ENCODE assay signal across 8 cellular contexts in the genomic region with DNA sequence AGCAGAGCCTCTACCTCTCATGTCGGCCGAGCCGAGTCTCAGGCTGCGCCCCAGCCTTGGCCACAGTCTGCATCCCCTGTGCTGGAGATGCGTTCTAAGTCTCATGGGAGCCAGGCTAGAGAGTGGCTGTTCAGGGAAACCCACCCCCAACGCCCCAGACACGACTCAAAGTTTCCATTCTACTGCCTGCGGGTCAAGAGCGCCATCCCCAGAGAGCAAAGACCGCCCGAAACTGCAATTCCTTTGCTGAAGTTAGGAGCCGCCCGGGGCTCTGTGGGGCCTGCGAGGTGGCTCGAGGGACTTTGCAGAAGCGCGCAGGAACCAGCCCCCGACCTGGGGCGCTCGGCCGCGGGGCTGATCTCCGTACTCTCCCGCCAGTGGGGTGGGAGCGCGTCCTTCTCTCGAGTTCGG. TPM values are rescaled to one million over a fixed set of nuclear protein-coding genes. Genes with fewer than 3 reads are reported as not detected.
A peak's percentile ranks its signal among the peaks of the same experiment; 100 is the strongest.
DNase-seq lines count a peak whose midpoint lies in the region; ATAC-seq, FAIRE-seq and TF ChIP-seq lines count a peak whose summit lies in the region.

No MANE protein-coding gene starts in this region.

- no peaks in the 10 kb centered on the region for H3F3A ChIP-seq in neural cell (ENCODE audit: insufficient read depth, low read length, poor library complexity, severe bottlenecking)

- TF ChIP-seq POLR2A in GM12891 (IDR thresholded peaks at IDR 0.05; ENCODE audit: low read depth, low read length) (no peak), H1 (IDR thresholded peaks at IDR 0.05; ENCODE audit: control extremely low read depth in 1 of 2, low read depth in 2 of 2, low read length in 2 of 2) (no peak)

- 14% methylated on average over 14 of the region's 28 CpGs; no CpG with 5 or more reads in 1 of the 2 experiments for WGBS in H1 (ENCODE audit: extremely low coverage in 1 of 2, insufficient coverage in 1 of 2, insufficient read length in 1 of 2, insufficient replicate concordance in 2 of 2, low coverage in 1 of 2, low lambda C conversion rate in 2 of 2, missing lambda C conversion rate in 1 of 2), 2 experiments

- H3K9me2 ChIP-seq in neural cell (ENCODE audit: insufficient read depth, low read length), result no peaks in the 10 kb centered on the region

- CTCF ChIA-PET in H1 (lab: Charles Lee; ENCODE audit: partially characterized antibody), result interaction anchor here (1.0 to 5.0 kb wide), 9 partner anchors 10 to 172 kb away, joined by 3 to 36 read pairs (median 5); no protein-coding TSS in a partner anchor

- H2BK5ac ChIP-seq in H1 (ENCODE audit: low read depth, low read length), result no peak overlapping the region

- H3K14ac ChIP-seq in H1 (ENCODE audit: insufficient read length), result no peak overlapping the region

- H3K23me2 ChIP-seq in H1 (ENCODE audit: low read depth, low read length), result no peaks in the 10 kb centered on the region; the same call in 1 of the 2 replicates

- H3K4me3 ChIP-seq in H1 (ENCODE audit: extremely low read depth in 1 of 4, insufficient read depth in 2 of 4, low read depth in 3 of 4, low read length in 4 of 4), result peak overlapping the region; percentile 26 to 61 (median 29)
- H3K4me3 ChIP-seq in neural cell (ENCODE audit: low read length), result peak overlapping the region; percentile 59
- H3K4me3 ChIP-seq in MG63, result no peak overlapping the region

- H3K4me1 ChIP-seq in H1 (replicated peaks in 1 of 4; ENCODE audit: control insufficient read depth in 3 of 4, insufficient read depth in 4 of 4, low read length in 3 of 4), result no peaks in the 10 kb centered on the region; a peak in 1 of 7 replicates

- H2AFZ ChIP-seq in H1 (ENCODE audit: low read length), result no peak overlapping the region; the same call in 1 of the 2 replicates
- H2AFZ ChIP-seq in neural cell (ENCODE audit: low read depth, low read length), result no peak overlapping the region

- H2BK120ac ChIP-seq in H1 (replicated peaks; ENCODE audit: low read depth, low read length), result no peak overlapping the region

- H3K9me3 ChIP-seq in H1 (ENCODE audit: insufficient read depth in 2 of 2, low read depth in 1 of 2, low read length in 1 of 2) (no peaks in the 10 kb centered on the region), neural cell (ENCODE audit: low read length) (no peaks in the 10 kb centered on the region), MG63 (no peaks in the 10 kb centered on the region)

- POLR2A ChIA-PET in H1 (lab: Charles Lee; ENCODE audit: partially characterized antibody), result interaction anchor here (0.6 to 1.6 kb wide), 3 partner anchors 9 to 41 kb away, joined by 3 read pairs; no protein-coding TSS in a partner anchor

- DNase-seq in GM12891 (ENCODE audit: insufficient read length, low spot score) (peak; percentile 43), Kasumi-1 (lab: John Stamatoyannopoulos, UW) (peak; percentile 29 to 45), H1 (ENCODE audit: low read depth in 1 of 2, low spot score in 2 of 2) (no peak), MG63 (no peak), ACHN (no peak), HCEC 1CT (no peak)

- H4K20me1 ChIP-seq in H1 (replicated peaks in 1 of 2; ENCODE audit: control insufficient read depth in 1 of 2, insufficient read depth in 2 of 2, low read length in 2 of 2) (peaks cover 2% of the 10 kb centered on the region in 2 experiments), neural cell (ENCODE audit: insufficient read depth) (no peaks in the 10 kb centered on the region)

- peak overlapping the region; percentile 16 for H3K56ac ChIP-seq in H1 (replicated peaks; ENCODE audit: insufficient read length, low read depth, low read length)

- no peak overlapping the region for H2BK20ac ChIP-seq in H1 (ENCODE audit: low read length)

- TF ChIP-seq CTCF in H1 (IDR thresholded peaks at IDR 0.05; ENCODE audit: control extremely low read depth in 1 of 3, insufficient read depth in 1 of 3, low read depth in 1 of 3, low read length in 3 of 3), result 0 out of 4 replicates have a peak, but pooled peaks of 1 of the 3 experiments have one; percentile 2
- no peak for TF ChIP-seq CTCF in neural cell (IDR thresholded peaks at IDR 0.05; ENCODE audit: poor library complexity, severe bottlenecking)

- H4K91ac ChIP-seq in H1 (replicated peaks; ENCODE audit: insufficient read length, low read length), result no peak overlapping the region

- H3K4me2 ChIP-seq in H1 (ENCODE audit: insufficient read depth in 1 of 2, low read depth in 2 of 2, low read length in 2 of 2) (peak overlapping the region; percentile 54 to 74), neural cell (ENCODE audit: low read length) (no peak overlapping the region)

- H3K79me2 ChIP-seq in H1 (ENCODE audit: control insufficient read depth in 1 of 2, insufficient read depth in 2 of 2, low read length in 2 of 2) (no peaks in the 10 kb centered on the region), neural cell (replicated peaks; ENCODE audit: insufficient read depth, low read length) (no peaks in the 10 kb centered on the region)

- H4K8ac ChIP-seq in H1 (ENCODE audit: extremely low read depth, insufficient read depth, low read length), result peak overlapping the region; percentile 85; the same call in 1 of the 2 replicates

- H3K23ac ChIP-seq in H1 (ENCODE audit: insufficient read length), result no peak overlapping the region

- H3K27ac ChIP-seq in H1 (ENCODE audit: low read depth, low read length) (no peak overlapping the region), neural cell (ENCODE audit: low read length) (no peak overlapping the region)

- in situ Hi-C loops in ACHN (cut with HindIII; ENCODE audit: low pct_ligation_motif_present, low pct_unique_long_range_greater_than_20kb, low sequenced_read_pairs), result no loop called here

- H2AK5ac ChIP-seq in H1 (ENCODE audit: low read depth, low read length), result no peak overlapping the region

- no peak overlapping the region for H4K5ac ChIP-seq in H1 (ENCODE audit: insufficient read length, low read depth, low read length)

- H3K27me3 ChIP-seq in H1 (replicated peaks in 1 of 4; ENCODE audit: control insufficient read depth in 3 of 4, extremely low read depth in 1 of 4, insufficient read depth in 3 of 4, low read length in 3 of 4) (peaks cover 0 to 9% (median 2%) of the 10 kb centered on the region in 4 experiments; a peak in 3 of 7 replicates), neural cell (ENCODE audit: insufficient read depth, low read depth, low read length) (peaks cover 5% of the 10 kb centered on the region), MG63 (no peaks in the 10 kb centered on the region)

- no peaks in the 10 kb centered on the region for H3K79me1 ChIP-seq in H1 (ENCODE audit: low read depth, low read length)

- FAIRE-seq in GM12891 (lab: Jason Lieb, UNC) (peak; percentile 83), H1 (lab: Jason Lieb, UNC) (no peak)

- TF ChIP-seq EP300 in H1 (IDR thresholded peaks at IDR 0.05; ENCODE audit: borderline replicate concordance in 1 of 2, low read depth in 2 of 2, low read length in 2 of 2), result no peak
- TF ChIP-seq EP300 in neural cell (conservative IDR thresholded peaks at IDR 0.05; ENCODE audit: poor library complexity, severe bottlenecking), result no peak

- no peak overlapping the region for H2BK12ac ChIP-seq in H1 (ENCODE audit: low read depth, low read length)

- peak; percentile 36 for ATAC-seq in GM21723 (IDR thresholded peaks at IDR 0.05; ENCODE audit: unreplicated experiment)

- H3K4ac ChIP-seq in H1 (replicated peaks; ENCODE audit: insufficient read length, low read depth, low read length), result no peak overlapping the region

- no peak overlapping the region; the same call in 1 of the 2 replicates for H3K18ac ChIP-seq in H1 (ENCODE audit: extremely low read depth, low read length)

- H3K9ac ChIP-seq in H1 (replicated peaks in 1 of 4; ENCODE audit: extremely low read depth in 1 of 4, low read depth in 3 of 4, low read length in 3 of 4) (no peak overlapping the region), neural cell (ENCODE audit: low read length) (no peak overlapping the region)

- no peak; a peak in 1 of 4 replicates for TF ChIP-seq RAD21 in H1 (IDR thresholded peaks at IDR 0.05 in 1 of 2, conservative IDR thresholded peaks at IDR 0.05 in 1 of 2; ENCODE audit: low read depth in 2 of 2, low read length in 2 of 2)
- no peak for TF ChIP-seq RAD21 in neural cell (conservative IDR thresholded peaks at IDR 0.05)

- H3K36me3 ChIP-seq in H1 (ENCODE audit: control insufficient read depth in 2 of 4, insufficient read depth in 4 of 4, low read length in 3 of 4), result no peaks in the 10 kb centered on the region
- no peaks in the 10 kb centered on the region for H3K36me3 ChIP-seq in neural cell (ENCODE audit: insufficient read depth, low read length)
- H3K36me3 ChIP-seq in MG63, result no peaks in the 10 kb centered on the region

- no peak overlapping the region for H2BK15ac ChIP-seq in H1 (ENCODE audit: low read length)

RNA-seq across cellular contexts. Expression of a gene that starts 10.0 kb away (rescaled TPM):
- polyA plus RNA-seq in GM12891 (2012; ENCODE audit: low read depth, missing spikeins), result 17.1 TPM
- 1.8 and 2.3 TPM in 2 replicates for total RNA-seq in H1 (2021; fragmentation: NEBNext Ultra II Directional; extraction: Animal tissue kit (Norgen Biotek cat#: 25700))
- 2.0 and 2.2 TPM in 2 replicates for polyA plus RNA-seq in H1 (2011; rRNA removed)
- 1.1 TPM for polyA plus RNA-seq in H1 (2011; cell fraction: cytosol; rRNA removed)
- 1.8 TPM for polyA plus RNA-seq in H1 (2011; cell fraction: nucleus; rRNA removed)
- 1.4 to 2.3 TPM (median 2.0 TPM) in 4 replicates for polyA plus RNA-seq in H1 (2012, experiment 1 of 2)
- polyA plus RNA-seq in H1 (2012, experiment 2 of 2), result 1.2 TPM
- 0.63 TPM for polyA plus RNA-seq in H1 (2013, experiment 1 of 2)
- 0.85 TPM for polyA plus RNA-seq in H1 (2013, experiment 2 of 2)
- polyA minus RNA-seq in H1 (2011; rRNA and poly(A)+ RNA removed), result 2.2 TPM in 2 replicates
- polyA minus RNA-seq in H1 (2011; cell fraction: cytosol; rRNA and poly(A)+ RNA removed), result 1.8 TPM
- polyA minus RNA-seq in H1 (2011; cell fraction: nucleus; rRNA and poly(A)+ RNA removed), result 0.90 TPM
- polyA plus RNA-seq in neural cell, result not detected in 2 replicates
- polyA minus RNA-seq in neural cell, result 0.24 TPM in 1 of 2 replicates, not detected in the other
- total RNA-seq in MG63 (2014; rRNA removed; shearing (Covaris generic); ENCODE audit: low replicate concordance), result 5.9 and 6.3 TPM in 2 replicates

RNA-seq across cellular contexts. Expression of a gene that starts 45.3 kb away (rescaled TPM):
- polyA plus RNA-seq in GM12891 (2012; ENCODE audit: low read depth, missing spikeins), result 54.7 TPM
- 52.8 and 55.4 TPM in 2 replicates for total RNA-seq in H1 (2021; fragmentation: NEBNext Ultra II Directional; extraction: Animal tissue kit (Norgen Biotek cat#: 25700))
- polyA plus RNA-seq in H1 (2011; rRNA removed) (23.7 and 34.1 TPM in 2 replicates), neural cell (24.3 and 33.8 TPM in 2 replicates)
- polyA plus RNA-seq in H1 (2011; cell fraction: cytosol; rRNA removed), result 44.8 TPM
- polyA plus RNA-seq in H1 (2011; cell fraction: nucleus; rRNA removed), result 31.9 TPM
- polyA plus RNA-seq in H1 (2012, experiment 1 of 2), result 55.8 to 58.1 TPM (median 57.1 TPM) in 4 replicates
- polyA plus RNA-seq in H1 (2012, experiment 2 of 2), result 11.7 TPM
- 44.0 TPM for polyA plus RNA-seq in H1 (2013, experiment 1 of 2)
- polyA plus RNA-seq in H1 (2013, experiment 2 of 2), result 45.9 TPM
- polyA minus RNA-seq in H1 (2011; rRNA and poly(A)+ RNA removed), result 21.8 and 26.4 TPM in 2 replicates
- 13.0 TPM for polyA minus RNA-seq in H1 (2011; cell fraction: cytosol; rRNA and poly(A)+ RNA removed)
- polyA minus RNA-seq in H1 (2011; cell fraction: nucleus; rRNA and poly(A)+ RNA removed), result 10.6 TPM
- 21.7 and 23.2 TPM in 2 replicates for polyA minus RNA-seq in neural cell
- total RNA-seq in MG63 (2014; rRNA removed; shearing (Covaris generic); ENCODE audit: low replicate concordance), result 44.3 and 69.8 TPM in 2 replicates

RNA-seq across cellular contexts. Expression of a gene that starts 51.4 kb away (rescaled TPM):
- polyA plus RNA-seq in GM12891 (2012; ENCODE audit: low read depth, missing spikeins), result 20.2 TPM
- 2.8 and 3.9 TPM in 2 replicates for total RNA-seq in H1 (2021; fragmentation: NEBNext Ultra II Directional; extraction: Animal tissue kit (Norgen Biotek cat#: 25700))
- polyA plus RNA-seq in H1 (2011; rRNA removed), result 4.1 and 4.6 TPM in 2 replicates
- 5.0 TPM for polyA plus RNA-seq in H1 (2011; cell fraction: cytosol; rRNA removed)
- 3.3 TPM for polyA plus RNA-seq in H1 (2011; cell fraction: nucleus; rRNA removed)
- 3.7 to 4.6 TPM (median 4.0 TPM) in 4 replicates for polyA plus RNA-seq in H1 (2012, experiment 1 of 2)
- 4.9 TPM for polyA plus RNA-seq in H1 (2012, experiment 2 of 2)
- polyA plus RNA-seq in H1 (2013, experiment 1 of 2), result 3.8 TPM
- polyA plus RNA-seq in H1 (2013, experiment 2 of 2), result 4.0 TPM
- polyA minus RNA-seq in H1 (2011; rRNA and poly(A)+ RNA removed), result 3.1 and 4.6 TPM in 2 replicates
- 3.0 TPM for polyA minus RNA-seq in H1 (2011; cell fraction: cytosol; rRNA and poly(A)+ RNA removed)
- polyA minus RNA-seq in H1 (2011; cell fraction: nucleus; rRNA and poly(A)+ RNA removed), result 2.2 TPM
- 74.7 and 95.4 TPM in 2 replicates for polyA plus RNA-seq in neural cell
- polyA minus RNA-seq in neural cell, result 36.5 and 41.4 TPM in 2 replicates
- total RNA-seq in MG63 (2014; rRNA removed; shearing (Covaris generic); ENCODE audit: low replicate concordance), result not detected in 2 replicates

Comparison
In these comparisons a context has a peak if more than half of its experiments do, and no peak if none do; other contexts are left out.
1. DNase-seq: peak in GM12891 (single experiment) and Kasumi-1 (2 of 2); none in H1 (0 of 2), MG63 (single experiment), ACHN (single experiment) and HCEC 1CT (single experiment).